In genomic region chr1:212777166-212777565, GRCh38 we compare ENCODE assay signal across 20 cellular contexts.
"Had no signal": no experiment of that assay in that cellular context is flagged by ENCODE, and none has a peak within 500 bp of the region (broad histone marks: within the 10 kb centered on the region; RNA-seq: fewer than 3 reads in every experiment).

No MANE protein-coding gene starts in this region.

- H3K27ac ChIP-seq: right lobe of liver, skin epidermis, tibial artery had no signal

- H3K27me3 ChIP-seq: right lobe of liver, tibial artery had no signal

- DNase-seq: activated CD4-positive, alpha-beta memory T cell treated with anti-CD3 and anti-CD28 coated beads, Interleukin-2, amount 10 ng/mL, durations not matched to agents 7 days and 5 days; activated CD4-positive, alpha-beta T cell treated with anti-CD3 and anti-CD28 coated beads for 48 hours; activated CD4-positive, CD25-positive, alpha-beta regulatory T cell; activated effector memory CD4-positive, alpha-beta T cell treated with anti-CD3 and anti-CD28 coated beads, Interleukin-2, amount 50 U/mL, for 16 hours; activated naive CD4-positive, alpha-beta T cell treated with anti-CD3 and anti-CD28 coated beads, Interleukin-2, amount 50 U/mL, for 16 hours; activated naive CD8-positive, alpha-beta T cell treated with anti-CD3 and anti-CD28 coated beads, Interleukin-2, amount 50 U/mL, for 24 hours; activated T-cell treated with anti-CD3 and anti-CD28 coated beads, Interleukin-2, amount 50 U/mL, for 72 hours; dermis blood vessel endothelial cell; effector CD8-positive, alpha-beta T cell; erythroblast; foreskin fibroblast; naive thymus-derived CD4-positive, alpha-beta T cell; occipital lobe; right lobe of liver; stimulated activated CD4-positive, alpha-beta T cell treated with anti-CD3 and anti-CD28 coated beads, Interleukin-1b, Interleukin-23, amount 100 ng/mL, for 48 hours; substantia nigra; tibial artery had no signal

- H3K4me1 ChIP-seq: right lobe of liver, tibial artery had no signal

- H3K4me3 ChIP-seq: lung, right lobe of liver, skin epidermis, tibial artery had no signal

- H3K9me3 ChIP-seq: right lobe of liver, tibial artery had no signal

- ATAC-seq: activated naive CD8-positive, alpha-beta T cell treated with anti-CD3 and anti-CD28 coated beads, Interleukin-2, amount 50 U/mL, for 24 hours; activated T-cell treated with anti-CD3 and anti-CD28 coated beads, Interleukin-2, amount 50 U/mL, for 72 hours; left lobe of liver; naive thymus-derived CD4-positive, alpha-beta T cell had no signal
